Comparison of ENCODE assay signal across 6 cellular contexts in genomic region chr1:61644303-61644702, GRCh38.
"Had no signal": no experiment of that assay in that cellular context is flagged by ENCODE, and none has a peak within 500 bp of the region (broad histone marks: within the 10 kb centered on the region; RNA-seq: fewer than 3 reads in every experiment).

No MANE protein-coding gene starts in this region.

- ATAC-seq: GM23338, HepG2 had no signal

- DNase-seq: H9, HCEC 1CT, HFFc6 had no signal

- H3K27ac ChIP-seq: HL-60 had no signal
